In the genomic region with DNA sequence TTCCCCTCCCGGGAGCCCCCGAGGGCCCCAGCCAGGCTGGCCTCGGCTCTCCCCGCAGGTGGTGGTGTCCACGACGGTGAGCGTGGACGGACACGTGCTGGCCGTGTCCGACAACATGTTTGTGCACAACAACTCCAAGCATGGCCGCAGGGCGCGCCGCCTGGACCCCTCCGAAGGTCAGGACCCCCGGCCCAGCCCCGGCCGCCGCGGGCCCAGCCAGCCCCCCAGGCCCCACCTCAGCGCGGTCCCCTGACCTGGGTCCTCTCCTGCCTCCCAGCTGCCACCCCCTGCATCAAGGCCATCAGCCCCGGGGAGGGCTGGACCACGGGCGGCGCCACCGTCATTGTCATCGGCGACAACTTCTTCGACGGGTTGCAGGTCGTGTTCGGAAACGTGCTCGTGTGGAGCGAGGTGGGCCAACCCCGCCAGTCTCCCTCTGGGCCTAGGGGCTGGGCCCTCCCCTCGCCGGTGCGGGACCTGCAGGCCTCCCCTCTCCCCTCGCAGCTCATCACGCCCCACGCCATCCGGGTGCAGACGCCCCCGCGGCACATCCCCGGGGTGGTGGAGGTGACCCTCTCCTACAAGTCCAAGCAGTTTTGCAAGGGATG, we compare ENCODE assay signal across 16 cellular contexts.
"Had no signal": no experiment of that assay in that cellular context is flagged by ENCODE, and none has a peak within 500 bp of the region (broad histone marks: within the 10 kb centered on the region; RNA-seq: fewer than 3 reads in every experiment).

No MANE protein-coding gene starts in this region.

- H3K27me3 Mint-ChIP-seq: central memory CD8-positive, alpha-beta T cell had no signal

- H3K36me3 ChIP-seq: gastroesophageal sphincter, left lung had no signal

- DNase-seq: activated CD4-positive, alpha-beta T cell treated with anti-CD3 and anti-CD28 coated beads, Interleukin-2, amount 50 U/mL, for 4 hours; amniotic stem cell; body of pancreas; natural killer cell; nucleus accumbens; psoas muscle; stimulated activated CD4-positive, alpha-beta T cell treated with anti-CD3 and anti-CD28 coated beads, Interleukin-12 subunit alpha, Interleukin-12 subunit beta, amount 100 ng/mL, for 4 hours; stimulated activated naive CD4-positive, alpha-beta T cell treated with Interleukin-2 at 50 U/mL for 16 hours; T-helper 2 cell had no signal

- H3K4me3 ChIP-seq: body of pancreas, gastroesophageal sphincter, left lung, psoas muscle had no signal

- H3K27ac ChIP-seq: body of pancreas, gastroesophageal sphincter, left lung, psoas muscle had no signal

- H3K9me3 Mint-ChIP-seq: activated naive CD4-positive, alpha-beta T cell treated with anti-CD3 and anti-CD28 coated beads, Interleukin-2, amount 50 U/mL, for 72 hours; central memory CD8-positive, alpha-beta T cell; dendritic cell treated with granulocyte-macrophage colony-stimulating factor and Interleukin-4, amounts not matched to agents 40 ng/mL and 50 ng/mL, for 4 days; natural killer cell; type B pancreatic cell had no signal

- H3K4me3 Mint-ChIP-seq: memory B cell, natural killer cell had no signal

- H3K27ac Mint-ChIP-seq: activated naive CD4-positive, alpha-beta T cell treated with anti-CD3 and anti-CD28 coated beads, Interleukin-2, amount 50 U/mL, for 72 hours; memory B cell; type B pancreatic cell had no signal

- H3K36me3 Mint-ChIP-seq: activated naive CD4-positive, alpha-beta T cell treated with anti-CD3 and anti-CD28 coated beads, Interleukin-2, amount 50 U/mL, for 72 hours; memory B cell; natural killer cell had no signal

- H3K9me3 ChIP-seq: body of pancreas, gastroesophageal sphincter, left lung, psoas muscle had no signal
